In genomic region chr11:9577032-9577431, GRCh38 we compare ENCODE assay signal across 10 cellular contexts. TPM values are rescaled to one million over a fixed set of nuclear protein-coding genes. Genes with fewer than 3 reads are reported as not detected.
DNase-seq lines count a peak whose midpoint lies in the region; ATAC-seq, FAIRE-seq and TF ChIP-seq lines count a peak whose summit lies in the region.
"Had no signal": no experiment of that assay in that cellular context is flagged by ENCODE, and none has a peak within 500 bp of the region (broad histone marks: within the 10 kb centered on the region; RNA-seq: fewer than 3 reads in every experiment).

No MANE protein-coding gene starts in this region.

- H3K36me3 ChIP-seq in KMS-11 (ENCODE audit: insufficient read depth) (peaks cover 24% of the 10 kb centered on the region; the same call in 1 of the 2 replicates), bronchial epithelial cell (ENCODE audit: control insufficient read depth, insufficient read depth, low read length) (peaks cover 7% of the 10 kb centered on the region), mucosa of rectum (ENCODE audit: control insufficient read depth in 2 of 2, insufficient read depth in 2 of 2, low read length in 2 of 2) (peaks cover 8% of the 10 kb centered on the region in 2 donors)

- peaks cover 52% of the 10 kb centered on the region for H3K79me2 ChIP-seq in KMS-11 (ENCODE audit: insufficient read depth, low read depth)

- no peak overlapping the region for H3K27ac ChIP-seq in KMS-11
- H3K27ac ChIP-seq in mucosa of rectum (ENCODE audit: low read depth in 2 of 2, low read length in 2 of 2), result peak overlapping the region; percentile 44

- H3K9me3 ChIP-seq in mucosa of rectum (ENCODE audit: control insufficient read depth in 2 of 2, low read length in 2 of 2), result no peaks in the 10 kb centered on the region

- H3K27me3 ChIP-seq in KMS-11 (ENCODE audit: insufficient read depth, low read depth) (no peaks in the 10 kb centered on the region), bronchial epithelial cell (ENCODE audit: control insufficient read depth, insufficient read depth, low read length) (no peaks in the 10 kb centered on the region), mucosa of rectum (ENCODE audit: control insufficient read depth in 2 of 2, insufficient read depth in 2 of 2, low read length in 2 of 2) (no peaks in the 10 kb centered on the region)

- DNase-seq in AG10803 (ENCODE audit: low read depth), result no peak
- DNase-seq in bronchial epithelial cell (ENCODE audit: low read depth), result peak; percentile 74
- DNase-seq in C1 segment of cervical spinal cord (lab: John Stamatoyannopoulos, UW), result no peak
- DNase-seq in GM12891 (ENCODE audit: insufficient read length, low spot score), result no peak
- DNase-seq in T1000 (lab: John Stamatoyannopoulos, UW), result no peak
- DNase-seq: NCI-H446 treated with DMSO at 0.1 percent for 48 hours; stimulated activated naive CD4-positive, alpha-beta T cell treated with Interleukin-2 at 50 U/mL for 16 hours had no signal

- no peak for ATAC-seq in GM18870 (IDR thresholded peaks at IDR 0.05; ENCODE audit: unreplicated experiment)

- H3K9ac ChIP-seq in KMS-11 (no peak overlapping the region), mucosa of rectum (ENCODE audit: low read depth in 1 of 2, low read length in 2 of 2) (peak overlapping the region in 1 of 2 donors; percentile 49)

- H3K4me3 ChIP-seq in AG10803 (ENCODE audit: low read length) (peak overlapping the region; percentile 88), KMS-11 (IDR thresholded peaks at IDR 0.05; ENCODE audit: insufficient read depth, low read depth, low read length) (no peak overlapping the region), bronchial epithelial cell (ENCODE audit: low read depth, low read length) (no peak overlapping the region), mucosa of rectum (ENCODE audit: low read length in 2 of 2) (peak overlapping the region in 1 of 2 donors; percentile 66)

- TF ChIP-seq CTCF in AG10803 (conservative IDR thresholded peaks at IDR 0.05; ENCODE audit: low read length), result no peak
- no peak for TF ChIP-seq CTCF in KMS-11 (conservative IDR thresholded peaks at IDR 0.05; ENCODE audit: low read depth, low read length)
- no peak for TF ChIP-seq CTCF in bronchial epithelial cell (IDR thresholded peaks at IDR 0.05; ENCODE audit: insufficient read depth, low read length, severe bottlenecking)

- no peak overlapping the region for H2AFZ ChIP-seq in KMS-11 (ENCODE audit: low read depth)

- H3K4me2 ChIP-seq in KMS-11, result peak overlapping the region; percentile 91

- FAIRE-seq in bronchial epithelial cell (lab: Jason Lieb, UNC), result no peak
- FAIRE-seq in GM12891 (lab: Jason Lieb, UNC), result no peak

- H4K20me1 ChIP-seq in KMS-11 (ENCODE audit: insufficient read depth), result peaks cover 15% of the 10 kb centered on the region

- H3K4me1 ChIP-seq in KMS-11 (ENCODE audit: low read depth, poor library complexity, severe bottlenecking) (peaks cover 31% of the 10 kb centered on the region), mucosa of rectum (ENCODE audit: control insufficient read depth in 2 of 2, insufficient read depth in 2 of 2, low read length in 2 of 2) (peaks cover 2 to 14% of the 10 kb centered on the region in 2 donors)

- TF ChIP-seq POLR2A in GM12891 (IDR thresholded peaks at IDR 0.05; ENCODE audit: low read depth, low read length), result no peak

TF ChIP-seq in GM12891, 5 proteins besides CTCF, POLR2A, EP300 and RAD21:
- TF ChIP-seq POU2F2 (IDR thresholded peaks at IDR 0.05; ENCODE audit: low read depth, low read length) (no peak), POLR2AphosphoS5 (IDR thresholded peaks at IDR 0.05; ENCODE audit: low read depth, low read length) (no peak), TAF1 (IDR thresholded peaks at IDR 0.05; ENCODE audit: low read depth, low read length) (no peak), PAX5 (IDR thresholded peaks at IDR 0.05; ENCODE audit: insufficient read depth, low read length, severe bottlenecking) (no peak), SPI1 (IDR thresholded peaks at IDR 0.05; ENCODE audit: low read depth, low read length) (no peak)

RNA-seq across cellular contexts. Expression of gene WEE1, which starts 3.6 kb away (rescaled TPM):
- total RNA-seq in bronchial epithelial cell, result 14.6 and 15.8 TPM in 2 replicates
- polyA plus RNA-seq in GM12891 (2012; ENCODE audit: low read depth, missing spikeins), result 14.3 TPM
